In genomic region chr1:231628207-231628876, GRCh38 we compare ENCODE assay signal across 8 cellular contexts. TPM values are rescaled to one million over a fixed set of nuclear protein-coding genes. Genes with fewer than 3 reads are reported as not detected.
DNase-seq lines count a peak whose midpoint lies in the region; ATAC-seq and TF ChIP-seq lines count a peak whose summit lies in the region.

No MANE protein-coding gene starts in this region.

- POLR2A ChIA-PET in A673 (lab: Charles Lee; ENCODE audit: low non-redundant PET), result interaction anchor here (0.5 kb wide), 1 partner anchor 256 kb away, joined by 4 read pairs; no protein-coding TSS in a partner anchor

- CTCF ChIA-PET in A673 (lab: Charles Lee), result no interaction called here

- H3K4me2 ChIP-seq in Karpas-422 (ENCODE audit: low read depth, low read length, poor library complexity, severe bottlenecking), result peak overlapping the region; percentile 8

- H3K4me3 Mint-ChIP-seq in activated T-cell treated with anti-CD3 and anti-CD28 coated beads, Interleukin-2, amount 50 U/mL, for 4 hours, result peak overlapping the region; percentile 91
- peak overlapping the region in 6 of 8 donors; percentile 21 to 98 (median 93) for H3K4me3 Mint-ChIP-seq in naive B cell

- H3K9ac ChIP-seq in Karpas-422 (ENCODE audit: low read length), result no peak overlapping the region

- H4K20me1 ChIP-seq in Karpas-422 (ENCODE audit: insufficient read depth, low read depth, low read length), result no peaks in the 10 kb centered on the region; the same call in 1 of the 2 replicates

- no peaks in the 10 kb centered on the region for H3K36me3 ChIP-seq in A673 (ENCODE audit: insufficient read depth, low read length, poor library complexity, severe bottlenecking)
- no peaks in the 10 kb centered on the region for H3K36me3 ChIP-seq in Karpas-422 (ENCODE audit: insufficient read depth, low read length)

- intact Hi-C loops in A673 (cut with micrococcal nuclease; ENCODE audit: unreplicated experiment), result no loop called here

- peaks cover 2% of the 10 kb centered on the region for H3K27me3 Mint-ChIP-seq in activated T-cell treated with anti-CD3 and anti-CD28 coated beads, Interleukin-2, amount 50 U/mL, for 4 hours (ENCODE audit: low read depth)
- peaks cover 6 to 8% (median 7%) of the 10 kb centered on the region in 3 donors for H3K27me3 Mint-ChIP-seq in naive B cell

- DNase-seq in A673 (ENCODE audit: low spot score), result peak; percentile 42
- DNase-seq in Karpas-422, result peak; percentile 56
- DNase-seq in activated T-cell treated with anti-CD3 and anti-CD28 coated beads, Interleukin-2, amount 50 U/mL, for 4 hours, result peak; percentile 52
- no peak for DNase-seq in naive B cell
- no peak for DNase-seq in cerebellar nuclear complex (lab: John Stamatoyannopoulos, UW)
- DNase-seq in SKM-1 (lab: John Stamatoyannopoulos, UW; ENCODE audit: unreplicated experiment), result no peak
- DNase-seq in hippocampal formation (lab: John Stamatoyannopoulos, UW), result no peak
- no peak for DNase-seq in retina

- BruUV-seq in A673 (replicated peaks; lab: Mats Ljungman, UMichigan), result no TSS peak

- H3K27ac Mint-ChIP-seq in naive B cell, result peak overlapping the region in 1 of 6 donors; percentile 34

- H3K79me2 ChIP-seq in Karpas-422 (ENCODE audit: low read length), result no peaks in the 10 kb centered on the region

- no peaks in the 10 kb centered on the region for H3K9me2 ChIP-seq in Karpas-422 (replicated peaks; ENCODE audit: insufficient read depth, low read length)

- H3K9me3 Mint-ChIP-seq in activated T-cell treated with anti-CD3 and anti-CD28 coated beads, Interleukin-2, amount 50 U/mL, for 4 hours, result no peaks in the 10 kb centered on the region
- H3K9me3 Mint-ChIP-seq in naive B cell, result no peaks in the 10 kb centered on the region

- H2AFZ ChIP-seq in Karpas-422 (ENCODE audit: low read length), result no peak overlapping the region

- H3K27ac ChIP-seq in A673 (ENCODE audit: low read depth, low read length, poor library complexity, severe bottlenecking) (no peak overlapping the region), Karpas-422 (ENCODE audit: low read length) (no peak overlapping the region)

- H3K4me3 ChIP-seq in A673 (ENCODE audit: low read depth, low read length, poor library complexity, severe bottlenecking), result no peak overlapping the region
- H3K4me3 ChIP-seq in Karpas-422 (ENCODE audit: low read length), result no peak overlapping the region

- H3K27me3 ChIP-seq in A673 (replicated peaks; ENCODE audit: insufficient read depth, low read depth, low read length, poor library complexity), result peaks cover 3% of the 10 kb centered on the region
- no peaks in the 10 kb centered on the region for H3K27me3 ChIP-seq in Karpas-422 (ENCODE audit: low read length)

- no peaks in the 10 kb centered on the region for H3K36me3 Mint-ChIP-seq in activated T-cell treated with anti-CD3 and anti-CD28 coated beads, Interleukin-2, amount 50 U/mL, for 4 hours (ENCODE audit: insufficient read depth)
- no peaks in the 10 kb centered on the region for H3K36me3 Mint-ChIP-seq in naive B cell

- peaks cover 10% of the 10 kb centered on the region for H3K4me1 ChIP-seq in A673 (ENCODE audit: insufficient read depth, low read length, poor library complexity, severe bottlenecking)
- H3K4me1 ChIP-seq in Karpas-422 (ENCODE audit: low read length), result peaks cover 29% of the 10 kb centered on the region

- no peak for TF ChIP-seq CTCF in A673 (conservative IDR thresholded peaks at IDR 0.05; ENCODE audit: low read depth, low read length)

- peak; percentile 63 to 70 for ATAC-seq in activated T-cell treated with anti-CD3 and anti-CD28 coated beads, Interleukin-2, amount 50 U/mL, for 4 hours
- no peak for ATAC-seq in naive B cell (ENCODE audit: low read depth in 2 of 2)

- no peaks in the 10 kb centered on the region for H3K9me3 ChIP-seq in A673 (ENCODE audit: low read depth, low read length, poor library complexity, severe bottlenecking)
- H3K9me3 ChIP-seq in Karpas-422 (ENCODE audit: low read length), result no peaks in the 10 kb centered on the region

- H3K4me1 Mint-ChIP-seq in activated T-cell treated with anti-CD3 and anti-CD28 coated beads, Interleukin-2, amount 50 U/mL, for 4 hours (ENCODE audit: low read depth), result peaks cover 32% of the 10 kb centered on the region
- H3K4me1 Mint-ChIP-seq in naive B cell, result peaks cover 18 to 35% (median 18%) of the 10 kb centered on the region in 3 donors

RNA-seq across cellular contexts. Expression of gene DISC1, which starts 1.8 kb away (rescaled TPM):
- 1.8 and 3.0 TPM in 2 replicates for total RNA-seq in A673 (2021)
- total RNA-seq in Karpas-422 (2014; rRNA removed; shearing (Covaris generic); ENCODE audit: low replicate concordance), result 4.3 and 6.4 TPM in 2 replicates
- total RNA-seq in activated T-cell treated with anti-CD3 and anti-CD28 coated beads, Interleukin-2, amount 50 U/mL, for 4 hours, result 1 to 10 TPM in 1 of 3 donors, under 1 TPM in 2; 0.50 to 1.1 (median 0.57) TPM
- polyA plus RNA-seq in naive B cell (ENCODE audit: low read depth in 6 of 6), result 1 to 10 TPM in 5 of 6 donors, not detected in 1; 1.3 to 2.2 (median 2.1) TPM

Comparison
In these comparisons a context has a peak if more than half of its experiments do, and no peak if none do; other contexts are left out.
1. DNase-seq: peak in A673 (single experiment), Karpas-422 (single experiment) and activated T-cell treated with anti-CD3 and anti-CD28 coated beads, Interleukin-2, amount 50 U/mL, for 4 hours (single experiment); none in naive B cell (single experiment), cerebellar nuclear complex (0 of 2), SKM-1 (single experiment), hippocampal formation (0 of 2) and retina (single experiment).
2. ATAC-seq: peak in activated T-cell treated with anti-CD3 and anti-CD28 coated beads, Interleukin-2, amount 50 U/mL, for 4 hours (2 of 2); none in naive B cell (0 of 2).